Comparison of ENCODE assay signal across 11 cellular contexts in genomic region chr6:159976844-159977241, GRCh38. TPM values are rescaled to one million over a fixed set of nuclear protein-coding genes. Genes with fewer than 3 reads are reported as not detected.
DNase-seq lines count a peak whose midpoint lies in the region; ATAC-seq, FAIRE-seq and TF ChIP-seq lines count a peak whose summit lies in the region.
"Had no signal": no experiment of that assay in that cellular context is flagged by ENCODE, and none has a peak within 500 bp of the region (broad histone marks: within the 10 kb centered on the region; RNA-seq: fewer than 3 reads in every experiment).

No MANE protein-coding gene starts in this region.

- H3K27ac Mint-ChIP-seq in activated CD8-positive, alpha-beta memory T cell treated with anti-CD3 and anti-CD28 coated beads, Interleukin-2, amount 10 ng/mL, durations not matched to agents 7 days and 5 days, result peak overlapping the region; percentile 95
- H3K27ac Mint-ChIP-seq in activated B cell treated with CpG ODN at 0.5 μM for 24 hours, result peak overlapping the region; percentile 25
- H3K27ac Mint-ChIP-seq in stimulated activated naive CD8-positive, alpha-beta T cell treated with anti-CD3 and anti-CD28 coated beads, Interleukin-15, Interleukin-2, amounts not matched to agents 100 ng/mL and 50 ng/mL, for 24 hours, result peak overlapping the region; percentile 98

- peaks cover 55% of the 10 kb centered on the region for H3K4me1 ChIP-seq in keratinocyte (ENCODE audit: control insufficient read depth, extremely low read depth, insufficient read depth, low read length)

- peak overlapping the region; percentile 63 for H3K4me3 Mint-ChIP-seq in activated CD8-positive, alpha-beta memory T cell treated with anti-CD3 and anti-CD28 coated beads, Interleukin-2, amount 10 ng/mL, durations not matched to agents 7 days and 5 days
- H3K4me3 Mint-ChIP-seq in activated B cell treated with CpG ODN at 0.5 μM for 24 hours, result peak overlapping the region; percentile 33
- H3K4me3 Mint-ChIP-seq in stimulated activated naive CD8-positive, alpha-beta T cell treated with anti-CD3 and anti-CD28 coated beads, Interleukin-15, Interleukin-2, amounts not matched to agents 100 ng/mL and 50 ng/mL, for 24 hours, result peak overlapping the region; percentile 84

- peaks cover 86% of the 10 kb centered on the region for H3K79me2 ChIP-seq in keratinocyte (ENCODE audit: control insufficient read depth, insufficient read depth, low read length)

- FAIRE-seq in keratinocyte (lab: Jason Lieb, UNC), result no peak

- no peak overlapping the region for H3K9ac ChIP-seq in keratinocyte (ENCODE audit: control insufficient read depth, extremely low read depth, insufficient read depth, low read length)
- H3K9ac ChIP-seq: SK-N-SH had no signal

- no peaks in the 10 kb centered on the region for H3K27me3 Mint-ChIP-seq in activated CD8-positive, alpha-beta memory T cell treated with anti-CD3 and anti-CD28 coated beads, Interleukin-2, amount 10 ng/mL, durations not matched to agents 7 days and 5 days
- H3K27me3 Mint-ChIP-seq in activated B cell treated with CpG ODN at 0.5 μM for 24 hours, result no peaks in the 10 kb centered on the region
- no peaks in the 10 kb centered on the region for H3K27me3 Mint-ChIP-seq in stimulated activated naive CD8-positive, alpha-beta T cell treated with anti-CD3 and anti-CD28 coated beads, Interleukin-15, Interleukin-2, amounts not matched to agents 100 ng/mL and 50 ng/mL, for 24 hours

- DNase-seq in activated CD8-positive, alpha-beta memory T cell treated with anti-CD3 and anti-CD28 coated beads, Interleukin-2, amount 10 ng/mL, durations not matched to agents 7 days and 5 days, result no peak
- no peak for DNase-seq in activated CD8-positive, alpha-beta memory T cell treated with anti-CD3 and anti-CD28 coated beads for 24 hours
- DNase-seq in activated B cell treated with CpG ODN at 0.5 μM for 24 hours (no peak), keratinocyte (ENCODE audit: low read depth, low spot score) (no peak), NOMO-1 (lab: John Stamatoyannopoulos, UW; ENCODE audit: unreplicated experiment in 2 of 2) (no peak), GM19240 (ENCODE audit: insufficient read length, low spot score) (no peak)
- DNase-seq: ACHN, NCI-H345, SK-N-SH had no signal

- no peaks in the 10 kb centered on the region for H3K27me3 ChIP-seq in keratinocyte (ENCODE audit: control insufficient read depth, extremely low read depth, insufficient read depth, low read length)

- CTCF ChIA-PET in activated CD8-positive, alpha-beta memory T cell treated with anti-CD3 and anti-CD28 coated beads, Interleukin-2, amount 10 ng/mL, durations not matched to agents 7 days and 5 days (lab: Charles Lee), result interaction anchor here (1.4 to 2.3 kb wide), 3 partner anchors 39 to 186 kb away, joined by 5 to 7 read pairs (median 6); partner anchors contain the start of genes MRPL18 and TCP1
- CTCF ChIA-PET in activated B cell treated with CpG ODN at 0.5 μM for 24 hours (lab: Charles Lee), result interaction anchor here (1.1 kb wide), 1 partner anchor 10 kb away, joined by 3 read pairs; no protein-coding TSS in a partner anchor

- H4K20me1 ChIP-seq in keratinocyte (ENCODE audit: control insufficient read depth, extremely low read depth, insufficient read depth, low read length), result peaks cover 43% of the 10 kb centered on the region

- TF ChIP-seq CTCF in activated B cell treated with CpG ODN at 0.5 μM for 24 hours (IDR thresholded peaks at IDR 0.05) (no peak), keratinocyte (optimal IDR thresholded peaks at IDR 0.05 in 1 of 3, IDR thresholded peaks at IDR 0.05 in 1 of 3, conservative IDR thresholded peaks at IDR 0.05 in 1 of 3; ENCODE audit: extremely low read depth in 1 of 3, insufficient read depth in 2 of 3, low read length in 3 of 3) (no peak)

- no peak overlapping the region for H3K27ac ChIP-seq in keratinocyte (ENCODE audit: control insufficient read depth, insufficient read depth, low read length)

- intact Hi-C loops in activated B cell treated with CpG ODN at 0.5 μM for 24 hours (cut with micrococcal nuclease), result loop anchor here (5.0 kb wide), 2 partner anchors 55 to 1260 kb away; no protein-coding TSS in a partner anchor

- no peak for ATAC-seq in activated CD8-positive, alpha-beta memory T cell treated with anti-CD3 and anti-CD28 coated beads, Interleukin-2, amount 10 ng/mL, durations not matched to agents 7 days and 5 days
- ATAC-seq in activated B cell treated with CpG ODN at 0.5 μM for 24 hours (ENCODE audit: low read depth), result no peak
- ATAC-seq in GM18867 (IDR thresholded peaks at IDR 0.05; ENCODE audit: unreplicated experiment), result no peak

- H3K9me3 ChIP-seq in keratinocyte (ENCODE audit: control insufficient read depth, low read depth, low read length), result no peaks in the 10 kb centered on the region
- H3K9me3 ChIP-seq: SK-N-SH had no signal

- H2AFZ ChIP-seq in keratinocyte (ENCODE audit: control insufficient read depth, low read length), result no peak overlapping the region

- H3K4me2 ChIP-seq in keratinocyte (ENCODE audit: control insufficient read depth, extremely low read depth, insufficient read depth, low read depth, low read length), result peak overlapping the region; percentile 4
- H3K4me2 ChIP-seq: SK-N-SH had no signal

- POLR2A ChIA-PET in activated B cell treated with CpG ODN at 0.5 μM for 24 hours (lab: Charles Lee), result no interaction called here

- peaks cover 94% of the 10 kb centered on the region for H3K4me1 Mint-ChIP-seq in activated CD8-positive, alpha-beta memory T cell treated with anti-CD3 and anti-CD28 coated beads, Interleukin-2, amount 10 ng/mL, durations not matched to agents 7 days and 5 days
- peaks cover 83% of the 10 kb centered on the region for H3K4me1 Mint-ChIP-seq in activated B cell treated with CpG ODN at 0.5 μM for 24 hours
- H3K4me1 Mint-ChIP-seq in stimulated activated naive CD8-positive, alpha-beta T cell treated with anti-CD3 and anti-CD28 coated beads, Interleukin-15, Interleukin-2, amounts not matched to agents 100 ng/mL and 50 ng/mL, for 24 hours (ENCODE audit: low read depth), result peaks cover 99% of the 10 kb centered on the region

- dilution Hi-C loops in keratinocyte (cut with MboI; ENCODE audit: extremely low pct_ligation_motif_present, low sequenced_read_pairs), result no loop called here

- H3K36me3 Mint-ChIP-seq in activated CD8-positive, alpha-beta memory T cell treated with anti-CD3 and anti-CD28 coated beads, Interleukin-2, amount 10 ng/mL, durations not matched to agents 7 days and 5 days, result peaks cover 7% of the 10 kb centered on the region
- H3K36me3 Mint-ChIP-seq in activated B cell treated with CpG ODN at 0.5 μM for 24 hours (ENCODE audit: low read depth), result no peaks in the 10 kb centered on the region
- H3K36me3 Mint-ChIP-seq in stimulated activated naive CD8-positive, alpha-beta T cell treated with anti-CD3 and anti-CD28 coated beads, Interleukin-15, Interleukin-2, amounts not matched to agents 100 ng/mL and 50 ng/mL, for 24 hours (ENCODE audit: low read depth), result peaks cover 57% of the 10 kb centered on the region

- peaks cover 0 to 5% of the 10 kb centered on the region in 2 experiments for H3K36me3 ChIP-seq in keratinocyte (ENCODE audit: control insufficient read depth in 2 of 2, extremely low read depth in 1 of 2, insufficient read depth in 2 of 2, low read length in 2 of 2)

- H3K4me3 ChIP-seq in keratinocyte (ENCODE audit: control insufficient read depth in 2 of 3, extremely low read depth in 1 of 3, insufficient read depth in 2 of 3, low read depth in 1 of 3, low read length in 3 of 3), result no peak overlapping the region

- H3K9me3 Mint-ChIP-seq in activated CD8-positive, alpha-beta memory T cell treated with anti-CD3 and anti-CD28 coated beads, Interleukin-2, amount 10 ng/mL, durations not matched to agents 7 days and 5 days (ENCODE audit: low read depth), result no peaks in the 10 kb centered on the region
- H3K9me3 Mint-ChIP-seq in activated B cell treated with CpG ODN at 0.5 μM for 24 hours, result no peaks in the 10 kb centered on the region
- no peaks in the 10 kb centered on the region for H3K9me3 Mint-ChIP-seq in stimulated activated naive CD8-positive, alpha-beta T cell treated with anti-CD3 and anti-CD28 coated beads, Interleukin-15, Interleukin-2, amounts not matched to agents 100 ng/mL and 50 ng/mL, for 24 hours

- peaks cover 27% of the 10 kb centered on the region for H3K9me1 ChIP-seq in keratinocyte (ENCODE audit: control insufficient read depth, extremely low read depth, insufficient read depth, low read length)

RNA-seq across cellular contexts. Expression of gene IGF2R, which starts 8.0 kb away (rescaled TPM):
- 10 to 100 TPM; 74.5 to 83.1 TPM for total RNA-seq in activated CD8-positive, alpha-beta memory T cell treated with anti-CD3 and anti-CD28 coated beads, Interleukin-2, amount 10 ng/mL, durations not matched to agents 7 days and 5 days
- total RNA-seq in activated B cell treated with CpG ODN at 0.5 μM for 24 hours, result 69.6 and 79.5 TPM in 2 replicates
- polyA plus RNA-seq in keratinocyte, result 25.3 to 40.9 TPM (median 39.7 TPM) in 3 replicates
- 101 TPM for polyA plus RNA-seq in keratinocyte (2011; ENCODE audit: low read depth)
- 14.2 and 14.8 TPM in 2 replicates for polyA plus RNA-seq in keratinocyte (2011; cell fraction: cytosol; rRNA removed)
- 184 and 194 TPM in 2 replicates for polyA plus RNA-seq in keratinocyte (2011; cell fraction: nucleus; rRNA removed)
- polyA plus RNA-seq in keratinocyte (2012; ENCODE audit: low replicate concordance), result 48.6 and 61.8 TPM in 2 replicates
- 105 to 258 TPM (median 147 TPM) in 3 replicates for polyA minus RNA-seq in keratinocyte
- polyA minus RNA-seq in keratinocyte (2011; cell fraction: cytosol; rRNA and poly(A)+ RNA removed), result 54.7 TPM
- polyA minus RNA-seq in keratinocyte (2011; cell fraction: nucleus; rRNA and poly(A)+ RNA removed), result 547 and 879 TPM in 2 replicates

Comparison
In these comparisons a context has a peak if more than half of its experiments do, and no peak if none do; other contexts are left out.
1. H3K27ac Mint-ChIP-seq: peak in every context shown above with its lines; median percentile 98 in stimulated activated naive CD8-positive, alpha-beta T cell treated with anti-CD3 and anti-CD28 coated beads, Interleukin-15, Interleukin-2, amounts not matched to agents 100 ng/mL and 50 ng/mL, for 24 hours; 95 in activated CD8-positive, alpha-beta memory T cell treated with anti-CD3 and anti-CD28 coated beads, Interleukin-2, amount 10 ng/mL, durations not matched to agents 7 days and 5 days; 25 in activated B cell treated with CpG ODN at 0.5 μM for 24 hours.
2. H3K4me3 Mint-ChIP-seq: peak in every context shown above with its lines; median percentile 84 in stimulated activated naive CD8-positive, alpha-beta T cell treated with anti-CD3 and anti-CD28 coated beads, Interleukin-15, Interleukin-2, amounts not matched to agents 100 ng/mL and 50 ng/mL, for 24 hours; 63 in activated CD8-positive, alpha-beta memory T cell treated with anti-CD3 and anti-CD28 coated beads, Interleukin-2, amount 10 ng/mL, durations not matched to agents 7 days and 5 days; 33 in activated B cell treated with CpG ODN at 0.5 μM for 24 hours.